ENCODE assay signal across 13 cellular contexts in the genomic region with DNA sequence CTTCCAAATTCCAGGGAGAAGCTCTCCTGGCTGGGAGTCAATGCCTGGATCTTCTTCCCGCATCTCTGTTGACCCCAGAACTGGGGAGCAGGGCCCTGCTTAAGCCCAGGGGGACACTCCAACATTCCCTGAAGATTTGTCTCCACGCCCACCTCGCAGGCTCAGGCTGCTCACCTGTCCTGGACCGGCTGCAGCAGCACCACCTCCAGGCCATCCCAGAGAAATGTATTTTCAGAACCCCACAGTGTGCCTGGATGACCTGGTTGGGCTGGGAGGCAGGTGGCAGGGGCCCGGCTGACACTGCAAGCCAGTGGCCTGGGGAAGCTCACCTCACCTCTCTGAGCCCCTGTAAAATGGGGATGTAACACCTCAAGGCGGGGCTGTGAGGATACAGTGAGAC. TPM values are rescaled to one million over a fixed set of nuclear protein-coding genes. Genes with fewer than 3 reads are reported as not detected.
DNase-seq lines count a peak whose midpoint lies in the region; ATAC-seq and TF ChIP-seq lines count a peak whose summit lies in the region.
"Had no signal": no experiment of that assay in that cellular context is flagged by ENCODE, and none has a peak within 500 bp of the region (broad histone marks: within the 10 kb centered on the region; RNA-seq: fewer than 3 reads in every experiment).

No MANE protein-coding gene starts in this region.

- no peak overlapping the region for H3K4me3 Mint-ChIP-seq in activated CD4-positive, alpha-beta T cell treated with anti-CD3 and anti-CD28 coated beads for 36 hours
- H3K4me3 Mint-ChIP-seq in neural progenitor cell, result no peak overlapping the region
- H3K4me3 Mint-ChIP-seq: neural crest cell had no signal

- in situ Hi-C loops in mammary epithelial cell (cut with MboI; ENCODE audit: low sequenced_read_pairs in 2 of 2), result no loop called here

- H3K4me3 ChIP-seq in mammary epithelial cell (replicated peaks in 1 of 3; ENCODE audit: insufficient read depth in 1 of 3, low read depth in 2 of 3, low read length in 3 of 3), result no peak overlapping the region
- H3K4me3 ChIP-seq in neural progenitor cell, result no peak overlapping the region
- H3K4me3 ChIP-seq: SJSA1 had no signal

- POLR2A ChIA-PET in activated CD4-positive, alpha-beta T cell treated with anti-CD3 and anti-CD28 coated beads for 36 hours (lab: Charles Lee), result no interaction called here

- peak; percentile 34 for ATAC-seq in activated CD4-positive, alpha-beta T cell treated with anti-CD3 and anti-CD28 coated beads for 36 hours

- no peak overlapping the region for H3K9ac ChIP-seq in mammary epithelial cell (ENCODE audit: insufficient read depth, low read length)
- H3K9ac ChIP-seq in neural progenitor cell, result no peak overlapping the region

- H2AFZ ChIP-seq in mammary epithelial cell (ENCODE audit: low read depth, low read length) (no peak overlapping the region), neural progenitor cell (replicated peaks) (no peak overlapping the region)

- H3K79me2 ChIP-seq in mammary epithelial cell (ENCODE audit: insufficient read depth, low read length) (no peaks in the 10 kb centered on the region), neural progenitor cell (ENCODE audit: low read depth) (no peaks in the 10 kb centered on the region)

- peaks cover 19% of the 10 kb centered on the region for H3K27me3 Mint-ChIP-seq in activated CD4-positive, alpha-beta T cell treated with anti-CD3 and anti-CD28 coated beads for 36 hours
- H3K27me3 Mint-ChIP-seq in neural progenitor cell (ENCODE audit: insufficient read depth, low read depth), result peaks cover 11% of the 10 kb centered on the region

- CTCF ChIA-PET in activated CD4-positive, alpha-beta T cell treated with anti-CD3 and anti-CD28 coated beads for 36 hours (lab: Charles Lee), result interaction anchor here (0.6 to 12.1 kb wide), 4 partner anchors 14 to 88 kb away, joined by 3 to 288 read pairs (median 4); no protein-coding TSS in a partner anchor
- CTCF ChIA-PET in mammary epithelial cell (lab: Charles Lee; ENCODE audit: low non-redundant PET), result interaction anchor here (0.8 kb wide), 1 partner anchor 24 kb away, joined by 4 read pairs; no protein-coding TSS in a partner anchor

- no peaks in the 10 kb centered on the region for H3F3A ChIP-seq in neural progenitor cell (ENCODE audit: low read depth)

- H3K27ac ChIP-seq in mammary epithelial cell (ENCODE audit: insufficient read depth, low read depth, low read length) (no peak overlapping the region), neural progenitor cell (no peak overlapping the region)
- H3K27ac ChIP-seq: SJSA1 had no signal

- intact Hi-C loops in activated CD4-positive, alpha-beta T cell treated with anti-CD3 and anti-CD28 coated beads for 36 hours (cut with DNase I, micrococcal nuclease), result no loop called here
- intact Hi-C loops in mammary epithelial cell (cut with micrococcal nuclease), result loop anchor here (1.0 kb wide), 1 partner anchor 72 kb away; no protein-coding TSS in a partner anchor

- H3K36me3 ChIP-seq in mammary epithelial cell (ENCODE audit: insufficient read depth, low read length), result no peaks in the 10 kb centered on the region
- H3K36me3 ChIP-seq in neural progenitor cell, result no peaks in the 10 kb centered on the region
- H3K36me3 ChIP-seq: SJSA1 had no signal

- BruUV-seq in mammary epithelial cell (replicated peaks; lab: Mats Ljungman, UMichigan), result no TSS peak

- H3K27me3 ChIP-seq in mammary epithelial cell (ENCODE audit: insufficient read depth, low read length), result no peaks in the 10 kb centered on the region
- peaks cover 39% of the 10 kb centered on the region for H3K27me3 ChIP-seq in neural progenitor cell

- dilution Hi-C loops in mammary epithelial cell (cut with HindIII; ENCODE audit: low sequenced_read_pairs), result loop anchor here (25.0 kb wide), 1 partner anchor 165 kb away; a partner anchor contains a TSS

- no peak for TF ChIP-seq EP300 in Ishikawa (IDR thresholded peaks at IDR 0.05; ENCODE audit: borderline replicate concordance)

- DNase-seq in activated CD4-positive, alpha-beta T cell treated with anti-CD3 and anti-CD28 coated beads for 36 hours, result peak; percentile 10
- no peak for DNase-seq in activated CD4-positive, alpha-beta T cell treated with anti-CD3 and anti-CD28 coated beads for 1 hour
- DNase-seq in mammary epithelial cell (peak; percentile 21), neural progenitor cell (ENCODE audit: low spot score) (peak; percentile 37), amygdala (lab: John Stamatoyannopoulos, UW) (no peak), NCI-H2107 (lab: John Stamatoyannopoulos, UW) (no peak), GM19240 (ENCODE audit: insufficient read length, low spot score) (no peak)
- DNase-seq: activated gamma-delta T cell, GDM1, kidney glomerular epithelial cell had no signal

- H3K4me1 Mint-ChIP-seq in activated CD4-positive, alpha-beta T cell treated with anti-CD3 and anti-CD28 coated beads for 36 hours, result no peaks in the 10 kb centered on the region
- H3K4me1 Mint-ChIP-seq in neural progenitor cell, result peaks cover 6% of the 10 kb centered on the region

- TF ChIP-seq RAD21 in Ishikawa (IDR thresholded peaks at IDR 0.05; ENCODE audit: low read depth), result peak; percentile 63

- H3K4me1 ChIP-seq in mammary epithelial cell (ENCODE audit: insufficient read depth, low read length) (no peaks in the 10 kb centered on the region), neural progenitor cell (no peaks in the 10 kb centered on the region)
- H3K4me1 ChIP-seq: SJSA1 had no signal

- WGBS in mammary epithelial cell (ENCODE audit: low coverage, missing lambda C conversion rate), result 8% methylated on average over 6 of the region's 6 CpGs

- H3K27ac Mint-ChIP-seq in activated CD4-positive, alpha-beta T cell treated with anti-CD3 and anti-CD28 coated beads for 36 hours, result no peak overlapping the region
- no peak overlapping the region for H3K27ac Mint-ChIP-seq in neural progenitor cell

- no peaks in the 10 kb centered on the region for H3K36me3 Mint-ChIP-seq in activated CD4-positive, alpha-beta T cell treated with anti-CD3 and anti-CD28 coated beads for 36 hours (ENCODE audit: low read depth)
- H3K36me3 Mint-ChIP-seq in neural progenitor cell, result no peaks in the 10 kb centered on the region

- H3K9me3 Mint-ChIP-seq in activated CD4-positive, alpha-beta T cell treated with anti-CD3 and anti-CD28 coated beads for 36 hours (ENCODE audit: low read depth), result no peaks in the 10 kb centered on the region
- H3K9me3 Mint-ChIP-seq in neural progenitor cell, result no peaks in the 10 kb centered on the region
- H3K9me3 Mint-ChIP-seq: neural crest cell had no signal

- H3K9me3 ChIP-seq in mammary epithelial cell (replicated peaks; ENCODE audit: insufficient read depth, low read length) (no peaks in the 10 kb centered on the region), neural progenitor cell (ENCODE audit: low read depth) (no peaks in the 10 kb centered on the region)
- H3K9me3 ChIP-seq: SJSA1 had no signal

- no peaks in the 10 kb centered on the region for H4K20me1 ChIP-seq in mammary epithelial cell (ENCODE audit: insufficient read depth, low read length)
- H4K20me1 ChIP-seq in neural progenitor cell (ENCODE audit: low read depth), result no peaks in the 10 kb centered on the region

- TF ChIP-seq CTCF in mammary epithelial cell (conservative IDR thresholded peaks at IDR 0.05 in 1 of 2, IDR thresholded peaks at IDR 0.05 in 1 of 2; ENCODE audit: extremely low read depth in 1 of 2, insufficient read depth in 1 of 2, low read depth in 1 of 2, low read length in 2 of 2) (peak; percentile 47 to 71), neural progenitor cell (IDR thresholded peaks at IDR 0.05) (peak; percentile 40)

- H3K4me2 ChIP-seq in mammary epithelial cell (ENCODE audit: insufficient read depth, low read depth, low read length), result no peak overlapping the region
- H3K4me2 ChIP-seq in neural progenitor cell, result no peak overlapping the region

TF ChIP-seq in Ishikawa, 13 proteins besides CTCF, POLR2A, EP300 and RAD21:
- TF ChIP-seq, protein P1, sequence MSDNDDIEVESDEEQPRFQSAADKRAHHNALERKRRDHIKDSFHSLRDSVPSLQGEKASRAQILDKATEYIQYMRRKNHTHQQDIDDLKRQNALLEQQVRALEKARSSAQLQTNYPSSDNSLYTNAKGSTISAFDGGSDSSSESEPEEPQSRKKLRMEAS (IDR thresholded peaks at IDR 0.05), result no peak
- no peak for TF ChIP-seq CREB1 (IDR thresholded peaks at IDR 0.05; ENCODE audit: low read depth)
- TF ChIP-seq NFIC (IDR thresholded peaks at IDR 0.05), result no peak

RNA-seq across cellular contexts. Expression of a gene that starts 27.1 kb away (rescaled TPM):
- 10 to 100 TPM; 19.3 to 23.0 TPM for total RNA-seq in activated CD4-positive, alpha-beta T cell treated with anti-CD3 and anti-CD28 coated beads for 36 hours
- total RNA-seq in mammary epithelial cell, result 10 to 100 TPM; 24.0 to 32.4 TPM
- polyA plus RNA-seq in mammary epithelial cell, result 7.0 TPM
- 6.4 TPM for polyA minus RNA-seq in mammary epithelial cell
- 9.3 and 10.0 TPM in 2 replicates for total RNA-seq in neural progenitor cell (ENCODE audit: low replicate concordance)

Comparison
In these comparisons a context has a peak if more than half of its experiments do, and no peak if none do; other contexts are left out.
1. DNase-seq: peak in activated CD4-positive, alpha-beta T cell treated with anti-CD3 and anti-CD28 coated beads for 36 hours (single experiment), mammary epithelial cell (single experiment) and neural progenitor cell (single experiment); none in activated CD4-positive, alpha-beta T cell treated with anti-CD3 and anti-CD28 coated beads for 1 hour (single experiment), amygdala (0 of 56), NCI-H2107 (single experiment) and GM19240 (single experiment).